ENCODE assay signal across 27 cellular contexts in genomic region chr1:192958871-192959270, GRCh38.
A peak's percentile ranks its signal among the peaks of the same experiment; 100 is the strongest.
DNase-seq lines count a peak whose midpoint lies in the region; ATAC-seq, FAIRE-seq and TF ChIP-seq lines count a peak whose summit lies in the region.
"Had no signal": no experiment of that assay in that cellular context is flagged by ENCODE, and none has a peak within 500 bp of the region (broad histone marks: within the 10 kb centered on the region; RNA-seq: fewer than 3 reads in every experiment).

No MANE protein-coding gene starts in this region.

- H3K27ac ChIP-seq in ACC112 (ENCODE audit: low read depth, low read length) (peak overlapping the region; percentile 40), astrocyte (ENCODE audit: low read depth, low read length) (no peak overlapping the region), H9 (ENCODE audit: insufficient read length, low read depth, low read length) (no peak overlapping the region)
- H3K27ac ChIP-seq: C4-2B, cardiac muscle cell, gastrocnemius medialis, SJSA1, vagina had no signal

- H3K4me2 ChIP-seq in astrocyte (ENCODE audit: low read length) = no peak overlapping the region
- no peak overlapping the region for H3K4me2 ChIP-seq in H9 (ENCODE audit: insufficient read depth, insufficient read length, low read length)

- H3K27me3 ChIP-seq in ACC112 (ENCODE audit: insufficient read depth, low read length) (no peaks in the 10 kb centered on the region), astrocyte (ENCODE audit: insufficient read depth, low read length) (no peaks in the 10 kb centered on the region), H9 (ENCODE audit: insufficient read depth, low read length) (no peaks in the 10 kb centered on the region)
- H3K27me3 ChIP-seq: cardiac muscle cell, gastrocnemius medialis, SJSA1, vagina had no signal

- no peak for TF ChIP-seq CTCF in astrocyte (IDR thresholded peaks at IDR 0.05; ENCODE audit: insufficient read depth, low read depth, low read length)
- TF ChIP-seq CTCF in fibroblast of pulmonary artery (IDR thresholded peaks at IDR 0.05; ENCODE audit: low read length, missing control alignments) = no peak
- TF ChIP-seq CTCF in H9 (conservative IDR thresholded peaks at IDR 0.05) = no peak

- H3K9me3 Mint-ChIP-seq in astrocyte (ENCODE audit: unreplicated experiment) (no peaks in the 10 kb centered on the region), H9 (no peaks in the 10 kb centered on the region)
- H3K9me3 Mint-ChIP-seq: activated CD8-positive, alpha-beta T cell treated with anti-CD3 and anti-CD28 coated beads for 36 hours; nephron; T-helper 1 cell treated with Interleukin-12 subunit alpha and Interleukin-12 subunit beta and Interleukin-4 antibody, amounts not matched to agents 30 μg/mL and 1 μg/mL, for 36 hours had no signal

- no peak overlapping the region for H3K18ac ChIP-seq in H9 (ENCODE audit: insufficient read length, low read depth, low read length)

- H3K4me1 Mint-ChIP-seq in astrocyte (ENCODE audit: low read depth, unreplicated experiment) (peaks cover 2% of the 10 kb centered on the region), H9 (no peaks in the 10 kb centered on the region)

- no peak overlapping the region for H4K8ac ChIP-seq in H9 (replicated peaks; ENCODE audit: insufficient read length, low read depth, low read length)

- peaks cover 13% of the 10 kb centered on the region for H3K4me1 ChIP-seq in ACC112 (ENCODE audit: control insufficient read depth, insufficient read depth, low read length, unreplicated experiment)
- H3K4me1 ChIP-seq in astrocyte (ENCODE audit: insufficient read depth, low read length) = peaks cover 3% of the 10 kb centered on the region
- H3K4me1 ChIP-seq in H9 (ENCODE audit: insufficient read depth, low read length) = no peaks in the 10 kb centered on the region
- H3K4me1 ChIP-seq: gastrocnemius medialis, SJSA1, vagina had no signal

- FAIRE-seq in astrocyte (lab: Jason Lieb, UNC) = no peak
- FAIRE-seq: GM12891, keratinocyte had no signal

- H3K14ac ChIP-seq in H9 (ENCODE audit: insufficient read depth, low read length) = no peak overlapping the region

- no peak overlapping the region for H4K5ac ChIP-seq in H9 (ENCODE audit: insufficient read length, low read depth, low read length)

- H2BK120ac ChIP-seq in H9 (ENCODE audit: low read depth, low read length, poor library complexity, severe bottlenecking) = no peak overlapping the region

- H3K27ac Mint-ChIP-seq in astrocyte (ENCODE audit: unreplicated experiment) (no peak overlapping the region), H9 (no peak overlapping the region)
- H3K27ac Mint-ChIP-seq: activated CD8-positive, alpha-beta T cell treated with anti-CD3 and anti-CD28 coated beads for 36 hours; dendritic cell treated with granulocyte-macrophage colony-stimulating factor and Interleukin-4, amounts not matched to agents 40 ng/mL and 50 ng/mL, for 4 days; nephron; stimulated activated naive CD8-positive, alpha-beta T cell treated with anti-CD3 and anti-CD28 coated beads, Interleukin-15, Interleukin-2, amounts not matched to agents 100 ng/mL and 50 ng/mL, for 24 hours; T-helper 1 cell treated with Interleukin-12 subunit alpha and Interleukin-12 subunit beta and Interleukin-4 antibody, amounts not matched to agents 30 μg/mL and 1 μg/mL, for 36 hours had no signal

- H2AK5ac ChIP-seq in H9 (ENCODE audit: insufficient read length, low read length) = no peak overlapping the region

- no peak overlapping the region for H2BK15ac ChIP-seq in H9 (ENCODE audit: low read depth, low read length)

- no peaks in the 10 kb centered on the region for H3K79me1 ChIP-seq in H9 (ENCODE audit: insufficient read depth, low read depth, low read length, poor library complexity, severe bottlenecking)

- H3K36me3 ChIP-seq in ACC112 (ENCODE audit: insufficient read depth, low read length) (no peaks in the 10 kb centered on the region), astrocyte (ENCODE audit: insufficient read depth, low read length) (no peaks in the 10 kb centered on the region)
- H3K36me3 ChIP-seq: cardiac muscle cell, gastrocnemius medialis, SJSA1, vagina had no signal

- no peak overlapping the region for H3T11ph ChIP-seq in H9 (ENCODE audit: low read length)

- H2AFZ ChIP-seq in ACC112 (ENCODE audit: low read length, unreplicated experiment) (no peak overlapping the region), astrocyte (ENCODE audit: low read depth, low read length) (no peak overlapping the region), H9 (ENCODE audit: low read length) (no peak overlapping the region)

- no peak overlapping the region for H3K56ac ChIP-seq in H9 (ENCODE audit: insufficient read length, low read depth, low read length)

- H3K9ac ChIP-seq in astrocyte (ENCODE audit: low read length) = no peak overlapping the region
- H3K9ac ChIP-seq in H9 (ENCODE audit: extremely low read depth, insufficient read length, low read length) = no peak overlapping the region

- H4K20me1 ChIP-seq in astrocyte (ENCODE audit: insufficient read depth, low read length) (no peaks in the 10 kb centered on the region), H9 (ENCODE audit: control insufficient read depth, insufficient read depth, insufficient read length) (no peaks in the 10 kb centered on the region)

- H2BK5ac ChIP-seq in H9 (ENCODE audit: insufficient read length, low read length) = no peak overlapping the region

- H4K91ac ChIP-seq in H9 (ENCODE audit: insufficient read length, low read depth, low read length) = no peak overlapping the region

- no peak overlapping the region for H3K23ac ChIP-seq in H9 (ENCODE audit: insufficient read length, low read depth, low read length)

- peak; percentile 49 for DNase-seq in astrocyte (ENCODE audit: low read depth)
- peak; percentile 72 for DNase-seq in fibroblast of pulmonary artery (ENCODE audit: low read depth)
- DNase-seq in effector CD4-positive, alpha-beta T cell = no peak
- no peak for DNase-seq in H9
- no peak for DNase-seq in NAMALWA (ENCODE audit: low spot score)
- no peak for DNase-seq in activated effector memory CD4-positive, alpha-beta T cell treated with Interleukin-2 at 50 U/mL for 16 hours
- DNase-seq: activated CD4-positive, alpha-beta T cell treated with anti-CD3 and anti-CD28 coated beads for 1 hour; activated CD8-positive, alpha-beta T cell treated with anti-CD3 and anti-CD28 coated beads for 36 hours; Calu3; gastrocnemius medialis; GOT3; NCI-H1694 treated with DMSO at 0.1 percent for 48 hours; NCI-H748 treated with DMSO at 0.1 percent for 48 hours; stimulated activated CD4-positive, alpha-beta T cell treated with anti-CD3 and anti-CD28 coated beads, Interleukin-15, amount 100 ng/mL, for 24 hours had no signal

- no peaks in the 10 kb centered on the region for H3K79me2 ChIP-seq in ACC112 (ENCODE audit: control insufficient read depth, insufficient read depth, low read length, unreplicated experiment)
- H3K79me2 ChIP-seq in astrocyte (ENCODE audit: insufficient read depth, low read length) = no peaks in the 10 kb centered on the region
- H3K79me2 ChIP-seq in H9 (ENCODE audit: insufficient read depth, low read length) = no peaks in the 10 kb centered on the region

- peaks cover 8% of the 10 kb centered on the region for H3K36me3 Mint-ChIP-seq in astrocyte (ENCODE audit: low read depth, unreplicated experiment)
- H3K36me3 Mint-ChIP-seq in H9 (ENCODE audit: insufficient read depth in 1 of 3, low read depth in 3 of 3) = no peaks in the 10 kb centered on the region

- H3K4ac ChIP-seq in H9 (ENCODE audit: low read depth, low read length) = no peak overlapping the region

- H3K27me3 Mint-ChIP-seq in astrocyte (ENCODE audit: low read depth, unreplicated experiment) (no peaks in the 10 kb centered on the region), H9 (ENCODE audit: low read depth) (no peaks in the 10 kb centered on the region)
- H3K27me3 Mint-ChIP-seq: activated CD8-positive, alpha-beta T cell treated with anti-CD3 and anti-CD28 coated beads for 36 hours; dendritic cell treated with granulocyte-macrophage colony-stimulating factor and Interleukin-4, amounts not matched to agents 40 ng/mL and 50 ng/mL, for 4 days; stimulated activated naive CD8-positive, alpha-beta T cell treated with anti-CD3 and anti-CD28 coated beads, Interleukin-15, Interleukin-2, amounts not matched to agents 100 ng/mL and 50 ng/mL, for 24 hours had no signal

- no peaks in the 10 kb centered on the region for H3K23me2 ChIP-seq in H9 (ENCODE audit: insufficient read length, low read depth, low read length, poor library complexity, severe bottlenecking)

- H3K4me3 ChIP-seq in ACC112 (ENCODE audit: low read depth, low read length) (no peak overlapping the region), astrocyte (ENCODE audit: insufficient read depth, low read depth, low read length) (no peak overlapping the region), fibroblast of pulmonary artery (replicated peaks; ENCODE audit: low read depth, low read length) (no peak overlapping the region)
- H3K4me3 ChIP-seq: cardiac muscle cell, gastrocnemius medialis, SJSA1, vagina had no signal

- no peak overlapping the region for H2BK12ac ChIP-seq in H9 (ENCODE audit: insufficient read length, low read depth, low read length)

- H3K9me3 ChIP-seq in astrocyte (ENCODE audit: insufficient read depth, low read depth, low read length) (no peaks in the 10 kb centered on the region), H9 (ENCODE audit: control insufficient read depth, low read depth, low read length) (no peaks in the 10 kb centered on the region)
- H3K9me3 ChIP-seq: gastrocnemius medialis, SJSA1, vagina had no signal

- H3K4me3 Mint-ChIP-seq in astrocyte (ENCODE audit: unreplicated experiment) (no peak overlapping the region), H9 (no peak overlapping the region)
- H3K4me3 Mint-ChIP-seq: activated CD8-positive, alpha-beta T cell treated with anti-CD3 and anti-CD28 coated beads for 36 hours; dendritic cell treated with granulocyte-macrophage colony-stimulating factor and Interleukin-4, amounts not matched to agents 40 ng/mL and 50 ng/mL, for 4 days; nephron; stimulated activated naive CD8-positive, alpha-beta T cell treated with anti-CD3 and anti-CD28 coated beads, Interleukin-15, Interleukin-2, amounts not matched to agents 100 ng/mL and 50 ng/mL, for 24 hours; T-helper 1 cell treated with Interleukin-12 subunit alpha and Interleukin-12 subunit beta and Interleukin-4 antibody, amounts not matched to agents 30 μg/mL and 1 μg/mL, for 36 hours had no signal

- H2BK20ac ChIP-seq in H9 (ENCODE audit: low read depth, low read length, poor library complexity, severe bottlenecking) = no peak overlapping the region

- ATAC-seq in GM18868 (IDR thresholded peaks at IDR 0.05; ENCODE audit: unreplicated experiment) = peak; percentile 54
- ATAC-seq: activated CD8-positive, alpha-beta T cell treated with anti-CD3 and anti-CD28 coated beads for 36 hours; gastrocnemius medialis; sciatic nerve had no signal

Comparison
In these comparisons a context has a peak if more than half of its experiments do, and no peak if none do; other contexts are left out.
1. DNase-seq: peak in astrocyte (single experiment) and fibroblast of pulmonary artery (single experiment); none in effector CD4-positive, alpha-beta T cell (single experiment), H9 (single experiment), NAMALWA (single experiment) and activated effector memory CD4-positive, alpha-beta T cell treated with Interleukin-2 at 50 U/mL for 16 hours (single experiment).